In genomic region chr6:167245586-167245985, GRCh38 we compare ENCODE assay signal across 24 cellular contexts. TPM values are rescaled to one million over a fixed set of nuclear protein-coding genes. Genes with fewer than 3 reads are reported as not detected.
DNase-seq lines count a peak whose midpoint lies in the region; ATAC-seq and TF ChIP-seq lines count a peak whose summit lies in the region.
"Had no signal": no experiment of that assay in that cellular context is flagged by ENCODE, and none has a peak within 500 bp of the region (broad histone marks: within the 10 kb centered on the region; RNA-seq: fewer than 3 reads in every experiment).

No MANE protein-coding gene starts in this region.

- H3K27ac Mint-ChIP-seq in GM23338 = peak overlapping the region; percentile 68
- peak overlapping the region; percentile 81 for H3K27ac Mint-ChIP-seq in glutamatergic neuron (ENCODE audit: unreplicated experiment)
- H3K27ac Mint-ChIP-seq in nephron progenitor cell = no peak overlapping the region
- H3K27ac Mint-ChIP-seq: CD4-positive, CD25-positive, alpha-beta regulatory T cell; IgD-negative memory B cell had no signal

- intact Hi-C loops in spleen (cut with DNase I; ENCODE audit: low total_unique reads) = no loop called here

- H3K27me3 ChIP-seq in GM23338 (ENCODE audit: insufficient read depth) = no peaks in the 10 kb centered on the region
- H3K27me3 ChIP-seq in spleen (replicated peaks in 1 of 7) = peaks cover 0 to 14% (median 0%) of the 10 kb centered on the region in 7 donors

- H3K4me2 ChIP-seq in GM23338 = peak overlapping the region; percentile 56
- H3K4me2 ChIP-seq: SK-N-SH had no signal

- H3K27ac ChIP-seq in GM23338 (ENCODE audit: low read depth) = peak overlapping the region; percentile 94
- H3K27ac ChIP-seq in spleen = no peak overlapping the region

- no peaks in the 10 kb centered on the region for H4K20me1 ChIP-seq in GM23338 (replicated peaks; ENCODE audit: insufficient read depth)

- no peaks in the 10 kb centered on the region for H3K9me3 ChIP-seq in spleen
- H3K9me3 ChIP-seq: Caco-2, SK-N-SH had no signal

- ATAC-seq in GM23338 = no peak
- ATAC-seq: GM12878, PC-3 had no signal

- no peaks in the 10 kb centered on the region for H3K9me2 ChIP-seq in GM23338 (ENCODE audit: insufficient read depth)
- H3K9me2 ChIP-seq: SK-N-SH had no signal

- H3K4me1 ChIP-seq in GM23338 (ENCODE audit: insufficient read depth) (peaks cover 41% of the 10 kb centered on the region), spleen (peaks cover 0 to 8% (median 2%) of the 10 kb centered on the region in 6 donors)

- peaks cover 5% of the 10 kb centered on the region; the same call in 1 of the 2 replicates for H3K36me3 ChIP-seq in GM23338 (ENCODE audit: insufficient read depth)
- no peaks in the 10 kb centered on the region for H3K36me3 ChIP-seq in spleen

- H3K4me1 Mint-ChIP-seq in GM23338 (peaks cover 79% of the 10 kb centered on the region), glutamatergic neuron (ENCODE audit: low read depth, unreplicated experiment) (peaks cover 47% of the 10 kb centered on the region), nephron progenitor cell (peaks cover 61% of the 10 kb centered on the region)
- H3K4me1 Mint-ChIP-seq: CD4-positive, CD25-positive, alpha-beta regulatory T cell had no signal

- DNase-seq in GM23338 (ENCODE audit: low spot score) (no peak), NCI-H69 (lab: John Stamatoyannopoulos, UW) (peak; percentile 11), glutamatergic neuron (no peak), nephron progenitor cell (no peak), NCI-H1417 treated with DMSO at 0.1 percent for 48 hours (lab: John Stamatoyannopoulos, UW) (no peak), NCI-H82 treated with DMSO at 0.1 percent for 48 hours (lab: John Stamatoyannopoulos, UW; ENCODE audit: unreplicated experiment) (no peak), spleen (no peak)
- DNase-seq in activated naive CD4-positive, alpha-beta T cell (lab: John Stamatoyannopoulos, UW) = no peak
- DNase-seq: AML-193; Caco-2; CD4-positive, CD25-positive, alpha-beta regulatory T cell; GOT3; Karpas-422; NCI-H1436 treated with DMSO at 0.1 percent for 48 hours; NCI-H2029 treated with DMSO at 0.1 percent for 48 hours; NCI-H446 treated with DMSO at 0.1 percent for 48 hours; NCI-H774; PC-3; RPMI8226; SHP77 treated with DMSO at 0.1 percent for 48 hours; SK-N-SH had no signal

- peaks cover 7% of the 10 kb centered on the region; the same call in 1 of the 3 replicates for H3K9me3 Mint-ChIP-seq in GM23338
- peaks cover 19% of the 10 kb centered on the region for H3K9me3 Mint-ChIP-seq in glutamatergic neuron (ENCODE audit: unreplicated experiment)
- H3K9me3 Mint-ChIP-seq in nephron progenitor cell = no peaks in the 10 kb centered on the region
- H3K9me3 Mint-ChIP-seq: CD4-positive, CD25-positive, alpha-beta regulatory T cell; IgD-negative memory B cell had no signal

- no peak for TF ChIP-seq POLR2A in spleen (IDR thresholded peaks at IDR 0.05)

- TF ChIP-seq CTCF in GM23338 (conservative IDR thresholded peaks at IDR 0.05; ENCODE audit: low read depth in 2 of 2) = no peak
- TF ChIP-seq CTCF in glutamatergic neuron (IDR thresholded peaks at IDR 0.05; ENCODE audit: partially characterized antibody, unreplicated experiment) = no peak
- no peak for TF ChIP-seq CTCF in nephron progenitor cell (IDR thresholded peaks at IDR 0.05)
- TF ChIP-seq CTCF in spleen (IDR thresholded peaks at IDR 0.05 in 8 of 11, conservative IDR thresholded peaks at IDR 0.05 in 3 of 11) = no peak

- H3K36me3 Mint-ChIP-seq in GM23338 (ENCODE audit: low read depth) (peaks cover 31% of the 10 kb centered on the region), glutamatergic neuron (ENCODE audit: unreplicated experiment) (no peaks in the 10 kb centered on the region), nephron progenitor cell (ENCODE audit: low read depth) (no peaks in the 10 kb centered on the region)
- H3K36me3 Mint-ChIP-seq: CD4-positive, CD25-positive, alpha-beta regulatory T cell; IgD-negative memory B cell had no signal

- WGBS in spleen, 5 donors = 90 to 96% (median 94%) methylated on average over 3 of the region's 3 CpGs

- H2AFZ ChIP-seq in GM23338 = no peak overlapping the region

- H3F3A ChIP-seq in GM23338 (replicated peaks; ENCODE audit: low read depth) = peaks cover 30% of the 10 kb centered on the region; the same call in 1 of the 2 replicates

- H3K27me3 Mint-ChIP-seq in GM23338 (ENCODE audit: insufficient read depth, low read depth, poor library complexity) (peaks cover 12% of the 10 kb centered on the region), glutamatergic neuron (ENCODE audit: unreplicated experiment) (peaks cover 11% of the 10 kb centered on the region), nephron progenitor cell (ENCODE audit: low read depth, poor library complexity) (peaks cover 7% of the 10 kb centered on the region)

- H3K4me3 Mint-ChIP-seq in GM23338 (peak overlapping the region; percentile 30; the same call in 2 of the 3 replicates), glutamatergic neuron (ENCODE audit: unreplicated experiment) (no peak overlapping the region), nephron progenitor cell (peak overlapping the region; percentile 37)
- H3K4me3 Mint-ChIP-seq: CD4-positive, CD25-positive, alpha-beta regulatory T cell; IgD-negative memory B cell had no signal

- H3K79me2 ChIP-seq in GM23338 (replicated peaks; ENCODE audit: insufficient read depth) = peaks cover 3% of the 10 kb centered on the region; the same call in 1 of the 2 replicates

- H3K4me3 ChIP-seq in GM23338 (peak overlapping the region; percentile 10; the same call in 1 of the 2 replicates), spleen (no peak overlapping the region)
- H3K4me3 ChIP-seq: GM12878 had no signal

TF ChIP-seq in GM23338, 12 proteins besides CTCF, POLR2A, EP300 and RAD21:
- no peak for TF ChIP-seq STAT1 (IDR thresholded peaks at IDR 0.05; ENCODE audit: unreplicated experiment)

RNA-seq across cellular contexts. Expression of gene UNC93A, which starts 45.5 kb away (rescaled TPM):
- total RNA-seq in GM23338 (2014; rRNA removed; shearing (Covaris generic)) = 0.28 TPM in 1 of 2 replicates, not detected in the other
- 0.18 and 0.47 TPM in 2 replicates for polyA plus RNA-seq in GM23338 (2016; fragmentation: Nextera tagmentation; extraction: Ambion mirVana)
- total RNA-seq in glutamatergic neuron (ENCODE audit: unreplicated experiment) = not detected
- total RNA-seq in spleen = not detected
- polyA plus RNA-seq in spleen = not detected
- total RNA-seq: CD4-positive, CD25-positive, alpha-beta regulatory T cell; GM12878; MCF 10A; PC-3 had no signal
- polyA plus RNA-seq: CD4-positive, CD25-positive, alpha-beta regulatory T cell; IgD-negative memory B cell; SK-N-SH had no signal
